10 cellular contexts compared by ENCODE assay signal in the genomic region with DNA sequence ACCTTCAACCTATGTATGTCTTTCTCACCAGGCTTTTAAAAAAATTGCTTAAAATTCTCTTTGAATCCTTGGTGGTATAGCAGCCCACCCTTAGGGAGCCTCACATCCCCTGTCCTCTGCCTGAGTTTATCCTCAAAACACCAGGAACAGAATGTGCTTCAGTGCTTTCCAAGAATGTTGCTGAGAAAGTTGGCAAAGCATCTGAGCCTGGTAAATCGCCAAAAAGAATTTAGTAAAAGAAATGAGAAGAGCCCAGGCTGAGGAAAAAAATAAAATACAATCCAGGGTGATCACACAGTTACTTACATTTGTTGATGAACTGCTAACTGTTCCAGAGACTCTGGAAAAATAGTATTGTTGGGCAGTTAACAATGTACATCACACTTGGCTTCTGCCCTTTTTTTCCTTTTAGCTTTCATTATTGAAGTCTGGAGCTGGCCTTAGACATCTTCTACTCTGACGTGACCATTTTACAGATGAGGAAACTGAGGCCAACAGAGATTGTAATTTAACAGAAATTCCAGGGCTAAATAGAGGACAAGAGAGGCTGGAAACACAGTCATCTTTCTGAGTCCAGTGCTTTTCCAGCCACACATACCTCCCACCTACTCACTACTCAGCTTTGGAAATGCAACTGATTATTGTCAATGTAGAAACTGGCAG.
A peak's percentile ranks its signal among the peaks of the same experiment; 100 is the strongest.
DNase-seq lines count a peak whose midpoint lies in the region; ATAC-seq and TF ChIP-seq lines count a peak whose summit lies in the region.
"Had no signal": no experiment of that assay in that cellular context is flagged by ENCODE, and none has a peak within 500 bp of the region (broad histone marks: within the 10 kb centered on the region; RNA-seq: fewer than 3 reads in every experiment).

No MANE protein-coding gene starts in this region.

- H3K27ac Mint-ChIP-seq in activated T-helper 17 cell treated with anti-CD3 and anti-CD28 coated beads, Interleukin-2, amount 50 U/mL, for 72 hours, result no peak overlapping the region
- no peak overlapping the region for H3K27ac Mint-ChIP-seq in CD4-positive, alpha-beta memory T cell

- no peaks in the 10 kb centered on the region for H3K36me3 ChIP-seq in sigmoid colon
- no peaks in the 10 kb centered on the region for H3K36me3 ChIP-seq in CD4-positive, alpha-beta memory T cell (ENCODE audit: insufficient read depth, low read length)
- H3K36me3 ChIP-seq: BE2C had no signal

- H3K4me3 Mint-ChIP-seq in activated T-helper 17 cell treated with anti-CD3 and anti-CD28 coated beads, Interleukin-2, amount 50 U/mL, for 72 hours, result no peak overlapping the region
- H3K4me3 Mint-ChIP-seq in CD4-positive, alpha-beta memory T cell, result no peak overlapping the region

- TF ChIP-seq CTCF in sigmoid colon (IDR thresholded peaks at IDR 0.05), result no peak

- H3K27ac ChIP-seq in sigmoid colon, result peak overlapping the region; percentile 83 to 88 (median 86)
- no peak overlapping the region for H3K27ac ChIP-seq in CD4-positive, alpha-beta memory T cell (ENCODE audit: low read depth, low read length)

- no peaks in the 10 kb centered on the region for H3K36me3 Mint-ChIP-seq in activated T-helper 17 cell treated with anti-CD3 and anti-CD28 coated beads, Interleukin-2, amount 50 U/mL, for 72 hours (ENCODE audit: low read depth)
- H3K36me3 Mint-ChIP-seq in CD4-positive, alpha-beta memory T cell, result no peaks in the 10 kb centered on the region

- no peak for TF ChIP-seq POLR2A in sigmoid colon (IDR thresholded peaks at IDR 0.05)

- TF ChIP-seq EP300 in sigmoid colon (IDR thresholded peaks at IDR 0.05), result peak; percentile 79 to 98 (median 94)

- no peaks in the 10 kb centered on the region for H3K27me3 ChIP-seq in sigmoid colon
- H3K27me3 ChIP-seq in CD4-positive, alpha-beta memory T cell (ENCODE audit: insufficient read depth, low read length), result no peaks in the 10 kb centered on the region
- H3K27me3 ChIP-seq: BE2C had no signal

- WGBS in sigmoid colon, 2 donors, result 77 to 82% methylated on average over 2 of the region's 2 CpGs

- CTCF ChIA-PET in CD4-positive, alpha-beta memory T cell (lab: Charles Lee; ENCODE audit: partially characterized antibody), result interaction anchor here (0.8 kb wide), 1 partner anchor 17 kb away, joined by 3 read pairs; no protein-coding TSS in a partner anchor

- no peaks in the 10 kb centered on the region for H3K4me1 Mint-ChIP-seq in activated T-helper 17 cell treated with anti-CD3 and anti-CD28 coated beads, Interleukin-2, amount 50 U/mL, for 72 hours
- H3K4me1 Mint-ChIP-seq in CD4-positive, alpha-beta memory T cell, result no peaks in the 10 kb centered on the region

- POLR2A ChIA-PET in CD4-positive, alpha-beta memory T cell (lab: Charles Lee; ENCODE audit: partially characterized antibody), result no interaction called here

- no peak overlapping the region for H3K4me3 ChIP-seq in sigmoid colon
- H3K4me3 ChIP-seq in CD4-positive, alpha-beta memory T cell (ENCODE audit: low read length in 2 of 2), result no peak overlapping the region

- intact Hi-C loops in sigmoid colon (cut with DNase I), result loop anchor here (5.0 kb wide), 1 partner anchor 43 kb away; no protein-coding TSS in a partner anchor
- intact Hi-C loops in CD4-positive, alpha-beta memory T cell (cut with micrococcal nuclease), result no loop called here

- ATAC-seq in GM19328 (IDR thresholded peaks at IDR 0.05; ENCODE audit: unreplicated experiment), result no peak
- no peak for ATAC-seq in activated T-helper 17 cell treated with anti-CD3 and anti-CD28 coated beads, Interleukin-2, amount 50 U/mL, for 72 hours (replicated peaks)

- no peaks in the 10 kb centered on the region for H3K9me3 Mint-ChIP-seq in activated T-helper 17 cell treated with anti-CD3 and anti-CD28 coated beads, Interleukin-2, amount 50 U/mL, for 72 hours
- no peaks in the 10 kb centered on the region for H3K9me3 Mint-ChIP-seq in CD4-positive, alpha-beta memory T cell

- peaks cover 0 to 53% (median 44%) of the 10 kb centered on the region in 4 donors for H3K4me1 ChIP-seq in sigmoid colon
- no peaks in the 10 kb centered on the region for H3K4me1 ChIP-seq in CD4-positive, alpha-beta memory T cell (ENCODE audit: insufficient read depth, low read length)
- H3K4me1 ChIP-seq: BE2C had no signal

- H3K9me3 ChIP-seq in sigmoid colon, result no peaks in the 10 kb centered on the region
- no peaks in the 10 kb centered on the region for H3K9me3 ChIP-seq in CD4-positive, alpha-beta memory T cell (ENCODE audit: control insufficient read depth in 1 of 2, low read length in 2 of 2)
- H3K9me3 ChIP-seq: BE2C had no signal

- H3K27me3 Mint-ChIP-seq in activated T-helper 17 cell treated with anti-CD3 and anti-CD28 coated beads, Interleukin-2, amount 50 U/mL, for 72 hours, result peaks cover 16% of the 10 kb centered on the region
- peaks cover 12 to 13% of the 10 kb centered on the region in 2 donors for H3K27me3 Mint-ChIP-seq in CD4-positive, alpha-beta memory T cell

- DNase-seq in Ammon's horn (ENCODE audit: low spot score), result peak; percentile 34
- peak; percentile 4 for DNase-seq in cerebellar cortex (ENCODE audit: low spot score)
- peak; percentile 1 to 37 for DNase-seq in hippocampal formation (lab: John Stamatoyannopoulos, UW)
- peak; percentile 82 for DNase-seq in sigmoid colon
- DNase-seq in NCI-H1694 (lab: John Stamatoyannopoulos, UW), result no peak
- no peak for DNase-seq in CD4-positive, alpha-beta memory T cell
- DNase-seq: BE2C, NCI-H1436 had no signal

Comparison
In these comparisons a context has a peak if more than half of its experiments do, and no peak if none do; other contexts are left out.
1. DNase-seq: peak in Ammon's horn (single experiment), cerebellar cortex (single experiment), hippocampal formation (2 of 2) and sigmoid colon (single experiment); none in NCI-H1694 (single experiment) and CD4-positive, alpha-beta memory T cell (0 of 5).